Comparison of ENCODE assay signal across 29 cellular contexts in the genomic region with DNA sequence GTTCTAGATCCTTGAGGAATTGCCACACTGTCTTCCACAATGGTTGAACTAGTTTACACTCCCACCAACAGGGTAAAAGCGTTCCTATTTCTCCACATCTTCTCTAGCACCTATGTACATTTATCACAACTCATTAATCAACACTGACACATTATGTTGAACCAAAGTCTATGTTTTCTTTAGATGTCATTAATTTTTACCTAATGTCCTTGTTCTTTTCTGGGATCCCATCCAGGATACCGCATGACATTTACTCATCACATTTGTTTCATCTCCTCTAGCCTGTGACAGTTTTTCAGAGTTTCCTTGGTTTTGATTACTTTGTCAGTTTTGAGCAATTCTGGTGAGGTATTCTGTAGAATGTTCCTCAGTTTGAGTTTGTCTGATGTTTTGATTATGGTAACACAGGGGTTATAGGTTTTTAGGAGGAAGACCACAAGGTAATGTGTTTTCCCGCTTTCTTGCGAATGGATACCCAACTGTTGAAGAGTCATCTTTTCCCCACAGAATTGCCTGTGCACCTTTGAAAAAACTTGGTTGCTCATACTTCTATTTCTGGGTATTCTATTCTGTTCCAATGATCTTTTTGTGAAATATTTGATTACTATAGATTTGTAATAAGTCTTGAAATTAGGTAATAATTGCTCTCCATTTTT. TPM values are rescaled to one million over a fixed set of nuclear protein-coding genes. Genes with fewer than 3 reads are reported as not detected.
DNase-seq lines count a peak whose midpoint lies in the region; ATAC-seq, FAIRE-seq and TF ChIP-seq lines count a peak whose summit lies in the region.
"Had no signal": no experiment of that assay in that cellular context is flagged by ENCODE, and none has a peak within 500 bp of the region (broad histone marks: within the 10 kb centered on the region; RNA-seq: fewer than 3 reads in every experiment).

No MANE protein-coding gene starts in this region.

- no peak overlapping the region for H3K4me2 ChIP-seq in HepG2 (ENCODE audit: low read depth, low read length)
- H3K4me2 ChIP-seq: BLaER1 had no signal

- no peaks in the 10 kb centered on the region for H3K36me3 ChIP-seq in liver (ENCODE audit: control insufficient read depth in 4 of 4, insufficient read depth in 3 of 4, low read depth in 1 of 4, low read length in 3 of 4)
- no peaks in the 10 kb centered on the region for H3K36me3 ChIP-seq in HepG2 (replicated peaks in 1 of 2; ENCODE audit: control insufficient read depth in 1 of 2, insufficient read depth in 2 of 2, low read length in 2 of 2)
- H3K36me3 ChIP-seq in right lobe of liver: no peaks in the 10 kb centered on the region
- H3K36me3 ChIP-seq: BLaER1, MG63, SJSA1 had no signal

- peak; percentile 48 to 53 for TF ChIP-seq RAD21 in liver (IDR thresholded peaks at IDR 0.05)
- TF ChIP-seq RAD21 in HepG2 (CRISPR knock-in tag; IDR thresholded peaks at IDR 0.05): no peak

- no peaks in the 10 kb centered on the region for H4K20me1 ChIP-seq in HepG2 (ENCODE audit: insufficient read depth, low read length)
- H4K20me1 ChIP-seq: BLaER1 had no signal

- CTCF ChIA-PET in HepG2 (lab: Yijun Ruan, JAX; ENCODE audit: low intra/inter-chr PET ratio, low total read pairs): no interaction called here

- TF ChIP-seq CTCF in liver (IDR thresholded peaks at IDR 0.05; ENCODE audit: low read depth, low read length, missing input control) (no peak), HepG2 (CRISPR knock-in tag; IDR thresholded peaks at IDR 0.05) (no peak), right lobe of liver (IDR thresholded peaks at IDR 0.05) (no peak)

- no peak for ATAC-seq in HepG2
- ATAC-seq in right lobe of liver: peak; percentile 47 to 75 (median 60)
- ATAC-seq in GM18519 (IDR thresholded peaks at IDR 0.05; ENCODE audit: low FRiP score, unreplicated experiment): no peak
- no peak for ATAC-seq in HG03139 (IDR thresholded peaks at IDR 0.05; ENCODE audit: unreplicated experiment)
- no peak for ATAC-seq in HG03469 (IDR thresholded peaks at IDR 0.05; ENCODE audit: unreplicated experiment)
- ATAC-seq: PC-3 had no signal

- no peaks in the 10 kb centered on the region for H3K9me3 ChIP-seq in liver (ENCODE audit: control insufficient read depth in 4 of 4, low read length in 3 of 4)
- H3K9me3 ChIP-seq in HepG2 (ENCODE audit: low read length): no peaks in the 10 kb centered on the region
- no peaks in the 10 kb centered on the region for H3K9me3 ChIP-seq in right lobe of liver
- H3K9me3 ChIP-seq: BLaER1, MG63, SJSA1 had no signal

- H3K4me3 ChIP-seq in liver (ENCODE audit: low read depth in 1 of 3, low read length in 3 of 3): no peak overlapping the region
- no peak overlapping the region for H3K4me3 ChIP-seq in HepG2 (replicated peaks in 1 of 3; ENCODE audit: insufficient read depth in 1 of 3, low read depth in 2 of 3, low read length in 3 of 3)
- H3K4me3 ChIP-seq in right lobe of liver: no peak overlapping the region
- H3K4me3 ChIP-seq: BLaER1, MG63, SJSA1 had no signal

- no peak for DNase-seq in HepG2 (ENCODE audit: low spot score)
- DNase-seq in glomerular visceral epithelial cell (ENCODE audit: extremely low spot score): peak; percentile 67
- DNase-seq in right lobe of liver: no peak
- DNase-seq: CD4-positive, CD25-positive, alpha-beta regulatory T cell; GDM1; HCEC 1CT; KG1; MG63; NCI-H1694; NCI-H2029 treated with DMSO at 0.1 percent for 48 hours; NCI-H446 treated with DMSO at 0.1 percent for 48 hours; NCI-H526; NCI-H82; NK-92 treated with Interleukin-12 subunit alpha and Interleukin-12 subunit beta, amount 100 ng/mL, for 24 hours; PC-3; Right ventricle myocardium superior; RPMI8226 had no signal

- FAIRE-seq in HepG2 (lab: Jason Lieb, UNC): no peak
- FAIRE-seq: D721Med, GM12891, H1, HTR-8/SVneo had no signal

- 66% methylated on average over 4 of the region's 4 CpGs for WGBS in liver
- 44% methylated on average over 4 of the region's 4 CpGs for WGBS in HepG2 (ENCODE audit: low lambda C conversion rate)
- WGBS in right lobe of liver (ENCODE audit: insufficient coverage, low coverage, low lambda C conversion rate, missing lambda C conversion rate): 39% methylated on average over 4 of the region's 4 CpGs

- no peak for TF ChIP-seq POLR2A in HepG2 (IDR thresholded peaks at IDR 0.05; ENCODE audit: insufficient read depth in 1 of 2, low read depth in 2 of 2, low read length in 2 of 2)
- TF ChIP-seq POLR2A in right lobe of liver (IDR thresholded peaks at IDR 0.05): no peak

- no peak overlapping the region for H2AFZ ChIP-seq in HepG2 (ENCODE audit: low read length)

- H3K27ac ChIP-seq in liver (ENCODE audit: low read depth in 1 of 2, low read length in 2 of 2) (peak overlapping the region; percentile 71 to 83), HepG2 (ENCODE audit: extremely low read length, insufficient read depth, low read length) (no peak overlapping the region), right lobe of liver (peak overlapping the region in 2 of 3 donors; percentile 32 to 61)
- H3K27ac ChIP-seq: 22Rv1, BLaER1, SJSA1 had no signal

- no peak for TF ChIP-seq EP300 in HepG2 (IDR thresholded peaks at IDR 0.05; ENCODE audit: low read depth in 2 of 2, low read length in 2 of 2)
- no peak for TF ChIP-seq EP300 in HepG2 (CRISPR knock-in tag; IDR thresholded peaks at IDR 0.05; ENCODE audit: borderline replicate concordance)

- H3K9ac ChIP-seq in liver (ENCODE audit: low read depth in 1 of 2, low read length in 2 of 2): no peak overlapping the region
- H3K9ac ChIP-seq in HepG2 (ENCODE audit: insufficient read depth, low read depth, low read length): no peak overlapping the region
- H3K9ac ChIP-seq: BLaER1 had no signal

- H3K4me1 ChIP-seq in liver (ENCODE audit: control insufficient read depth in 4 of 4, insufficient read depth in 4 of 4, low read length in 3 of 4) (peaks cover 2 to 24% (median 16%) of the 10 kb centered on the region in 4 donors), HepG2 (ENCODE audit: insufficient read depth, low read length) (no peaks in the 10 kb centered on the region), right lobe of liver (peaks cover 0 to 27% (median 9%) of the 10 kb centered on the region in 4 donors)
- H3K4me1 ChIP-seq: BLaER1, SJSA1 had no signal

- intact Hi-C loops in HepG2 (cut with micrococcal nuclease; ENCODE audit: unreplicated experiment): no loop called here
- intact Hi-C loops in right lobe of liver (cut with DNase I): no loop called here

- no peaks in the 10 kb centered on the region for H3K79me2 ChIP-seq in HepG2 (ENCODE audit: insufficient read depth, low read length)

- in situ Hi-C loops in HepG2 (cut with HindIII; ENCODE audit: extremely low pct_ligation_motif_present, low pct_unique_long_range_greater_than_20kb): no loop called here

- BruUV-seq in HepG2 (replicated peaks; lab: Mats Ljungman, UMichigan): no TSS peak

- POLR2A ChIA-PET in HepG2 (lab: Yijun Ruan, JAX): no interaction called here

- H3K27me3 ChIP-seq in liver (ENCODE audit: control insufficient read depth in 4 of 4, insufficient read depth in 4 of 4, low read length in 3 of 4) (no peaks in the 10 kb centered on the region), HepG2 (ENCODE audit: control insufficient read depth in 1 of 2, insufficient read depth in 2 of 2, low read length in 2 of 2) (no peaks in the 10 kb centered on the region), right lobe of liver (no peaks in the 10 kb centered on the region)
- H3K27me3 ChIP-seq: BLaER1, MG63, SJSA1 had no signal

RNA-seq across cellular contexts. Expression of gene UGT1A9, which starts 3.0 kb away (rescaled TPM):
- total RNA-seq in liver (10 to 100 TPM in 1 of 2 donors, not detected in 1; 14.3 TPM), HepG2 (2016; rRNA removed; fragmentation: Illumina TruSeq; extraction: Trizol) (not detected in 2 replicates), right lobe of liver (100 to 1,000 TPM in 4 of 6 experiments, 10 to 100 TPM in 2; 91.6 to 365 (median 108) TPM)
- polyA plus RNA-seq in liver (10 to 100 TPM; 23.8 to 62.3 TPM), HepG2 (2011; rRNA removed) (0.07 TPM in 1 of 2 replicates, not detected in the other)
- total RNA-seq in HepG2 (2016; cell fraction: cytosol; rRNA removed; fragmentation: Illumina TruSeq; extraction: Trizol; ENCODE audit: low read depth): not detected in 2 replicates
- total RNA-seq in HepG2 (2016; cell fraction: insoluble cytoplasmic fraction; rRNA removed; fragmentation: Illumina TruSeq; extraction: Trizol): 0.06 TPM in 1 of 2 replicates, not detected in the other
- not detected in 2 replicates for total RNA-seq in HepG2 (2016; cell fraction: membrane; rRNA removed; fragmentation: Illumina TruSeq; extraction: Trizol)
- not detected in 2 replicates for total RNA-seq in HepG2 (2016; cell fraction: nucleus; rRNA removed; fragmentation: Illumina TruSeq; extraction: Trizol)
- polyA plus RNA-seq in HepG2 (2011; cell fraction: cytosol; rRNA removed): not detected in 2 replicates
- polyA plus RNA-seq in HepG2 (2011; cell fraction: nucleus; rRNA removed): not detected in 2 replicates
- not detected in 2 replicates for polyA plus RNA-seq in HepG2 (2012)
- not detected in 2 replicates for polyA plus RNA-seq in HepG2 (2016; cell fraction: cytosol; fragmentation: Illumina TruSeq; extraction: Trizol; ENCODE audit: low read depth)
- not detected in 2 replicates for polyA plus RNA-seq in HepG2 (2016; cell fraction: insoluble cytoplasmic fraction; fragmentation: Illumina TruSeq; extraction: Trizol; ENCODE audit: low read depth)
- not detected in 2 replicates for polyA plus RNA-seq in HepG2 (2016; cell fraction: membrane; fragmentation: Illumina TruSeq; extraction: Trizol; ENCODE audit: low read depth)
- polyA plus RNA-seq in HepG2 (2016; cell fraction: nucleus; fragmentation: Illumina TruSeq; extraction: Trizol; ENCODE audit: insufficient read depth, low read depth): not detected in 2 replicates
- polyA minus RNA-seq in HepG2 (2011; rRNA and poly(A)+ RNA removed; ENCODE audit: low replicate concordance): not detected in 2 replicates
- polyA minus RNA-seq in HepG2 (2011; cell fraction: cytosol; rRNA and poly(A)+ RNA removed): not detected in 2 replicates
- not detected in 2 replicates for polyA minus RNA-seq in HepG2 (2011; cell fraction: nucleus; rRNA and poly(A)+ RNA removed)
- total RNA-seq: CD4-positive, CD25-positive, alpha-beta regulatory T cell; H1; PC-3; Right ventricle myocardium superior; SJSA1 had no signal
- polyA plus RNA-seq: AG04450; CD4-positive, CD25-positive, alpha-beta regulatory T cell; H1 had no signal

RNA-seq across cellular contexts. Expression of gene UGT1A7, which starts 13.0 kb away (rescaled TPM):
- total RNA-seq in liver: 1 to 10 TPM in 1 of 2 donors, not detected in 1; 2.2 TPM
- under 1 TPM; 0.02 to 0.38 TPM for polyA plus RNA-seq in liver
- total RNA-seq in HepG2 (2016; rRNA removed; fragmentation: Illumina TruSeq; extraction: Trizol): not detected in 2 replicates
- total RNA-seq in HepG2 (2016; cell fraction: cytosol; rRNA removed; fragmentation: Illumina TruSeq; extraction: Trizol; ENCODE audit: low read depth): not detected in 2 replicates
- total RNA-seq in HepG2 (2016; cell fraction: insoluble cytoplasmic fraction; rRNA removed; fragmentation: Illumina TruSeq; extraction: Trizol): not detected in 2 replicates
- not detected in 2 replicates for total RNA-seq in HepG2 (2016; cell fraction: membrane; rRNA removed; fragmentation: Illumina TruSeq; extraction: Trizol)
- not detected in 2 replicates for total RNA-seq in HepG2 (2016; cell fraction: nucleus; rRNA removed; fragmentation: Illumina TruSeq; extraction: Trizol)
- polyA plus RNA-seq in HepG2 (2011; rRNA removed): not detected in 2 replicates
- polyA plus RNA-seq in HepG2 (2011; cell fraction: cytosol; rRNA removed): not detected in 2 replicates
- polyA plus RNA-seq in HepG2 (2011; cell fraction: nucleus; rRNA removed): not detected in 2 replicates
- polyA plus RNA-seq in HepG2 (2012): not detected in 2 replicates
- polyA plus RNA-seq in HepG2 (2016; cell fraction: cytosol; fragmentation: Illumina TruSeq; extraction: Trizol; ENCODE audit: low read depth): not detected in 2 replicates
- not detected in 2 replicates for polyA plus RNA-seq in HepG2 (2016; cell fraction: insoluble cytoplasmic fraction; fragmentation: Illumina TruSeq; extraction: Trizol; ENCODE audit: low read depth)
- not detected in 2 replicates for polyA plus RNA-seq in HepG2 (2016; cell fraction: membrane; fragmentation: Illumina TruSeq; extraction: Trizol; ENCODE audit: low read depth)
- not detected in 2 replicates for polyA plus RNA-seq in HepG2 (2016; cell fraction: nucleus; fragmentation: Illumina TruSeq; extraction: Trizol; ENCODE audit: insufficient read depth, low read depth)
- 0.51 TPM in 1 of 2 replicates, not detected in the other for polyA minus RNA-seq in HepG2 (2011; rRNA and poly(A)+ RNA removed; ENCODE audit: low replicate concordance)
- polyA minus RNA-seq in HepG2 (2011; cell fraction: cytosol; rRNA and poly(A)+ RNA removed): not detected in 2 replicates
- not detected in 2 replicates for polyA minus RNA-seq in HepG2 (2011; cell fraction: nucleus; rRNA and poly(A)+ RNA removed)
- total RNA-seq in right lobe of liver: 1 to 10 TPM; 1.3 to 6.9 (median 4.6) TPM
- total RNA-seq: CD4-positive, CD25-positive, alpha-beta regulatory T cell; H1; PC-3; Right ventricle myocardium superior; SJSA1 had no signal
- polyA plus RNA-seq: CD4-positive, CD25-positive, alpha-beta regulatory T cell; H1 had no signal

RNA-seq across cellular contexts. Expression of gene UGT1A6, which starts 24.0 kb away (rescaled TPM):
- 10 to 100 TPM in 1 of 2 donors, not detected in 1; 46.5 TPM for total RNA-seq in liver
- 100 to 1,000 TPM in 1 of 2 donors, 10 to 100 TPM in 1; 33.4 to 103 TPM for polyA plus RNA-seq in liver
- total RNA-seq in HepG2 (2016; rRNA removed; fragmentation: Illumina TruSeq; extraction: Trizol): not detected in 2 replicates
- not detected in 2 replicates for total RNA-seq in HepG2 (2016; cell fraction: cytosol; rRNA removed; fragmentation: Illumina TruSeq; extraction: Trizol; ENCODE audit: low read depth)
- total RNA-seq in HepG2 (2016; cell fraction: insoluble cytoplasmic fraction; rRNA removed; fragmentation: Illumina TruSeq; extraction: Trizol): 0.13 TPM in 1 of 2 replicates, not detected in the other
- not detected in 2 replicates for total RNA-seq in HepG2 (2016; cell fraction: membrane; rRNA removed; fragmentation: Illumina TruSeq; extraction: Trizol)
- total RNA-seq in HepG2 (2016; cell fraction: nucleus; rRNA removed; fragmentation: Illumina TruSeq; extraction: Trizol): 0.75 TPM in 1 of 2 replicates, not detected in the other
- polyA plus RNA-seq in HepG2 (2011; rRNA removed): 0.25 and 0.35 TPM in 2 replicates
- polyA plus RNA-seq in HepG2 (2011; cell fraction: cytosol; rRNA removed): 0.08 and 0.31 TPM in 2 replicates
- 0.73 TPM in 1 of 2 replicates, not detected in the other for polyA plus RNA-seq in HepG2 (2011; cell fraction: nucleus; rRNA removed)
- 0.97 and 1.5 TPM in 2 replicates for polyA plus RNA-seq in HepG2 (2012)
- polyA plus RNA-seq in HepG2 (2016; cell fraction: cytosol; fragmentation: Illumina TruSeq; extraction: Trizol; ENCODE audit: low read depth): not detected in 2 replicates
- not detected in 2 replicates for polyA plus RNA-seq in HepG2 (2016; cell fraction: insoluble cytoplasmic fraction; fragmentation: Illumina TruSeq; extraction: Trizol; ENCODE audit: low read depth)
- not detected in 2 replicates for polyA plus RNA-seq in HepG2 (2016; cell fraction: membrane; fragmentation: Illumina TruSeq; extraction: Trizol; ENCODE audit: low read depth)
- polyA plus RNA-seq in HepG2 (2016; cell fraction: nucleus; fragmentation: Illumina TruSeq; extraction: Trizol; ENCODE audit: insufficient read depth, low read depth): 0.75 and 0.81 TPM in 2 replicates
- 1.3 TPM in 1 of 2 replicates, not detected in the other for polyA minus RNA-seq in HepG2 (2011; rRNA and poly(A)+ RNA removed; ENCODE audit: low replicate concordance)
- not detected in 2 replicates for polyA minus RNA-seq in HepG2 (2011; cell fraction: cytosol; rRNA and poly(A)+ RNA removed)
- polyA minus RNA-seq in HepG2 (2011; cell fraction: nucleus; rRNA and poly(A)+ RNA removed): 0.77 and 0.99 TPM in 2 replicates
- 100 to 1,000 TPM in 4 of 6 experiments, 10 to 100 TPM in 2; 79.4 to 315 (median 139) TPM for total RNA-seq in right lobe of liver
- total RNA-seq: CD4-positive, CD25-positive, alpha-beta regulatory T cell; H1; SJSA1 had no signal
- polyA plus RNA-seq: AG04450; CD4-positive, CD25-positive, alpha-beta regulatory T cell; H1 had no signal

RNA-seq across cellular contexts. Expression of gene UGT1A10, which starts 32.5 kb away (rescaled TPM):
- total RNA-seq in liver (under 1 TPM in 1 of 2 donors, not detected in 1; 0.08 TPM), HepG2 (2016; rRNA removed; fragmentation: Illumina TruSeq; extraction: Trizol) (0.10 TPM in 1 of 2 replicates, not detected in the other), right lobe of liver (under 1 TPM in 1 of 6 experiments, not detected in 5; 0.11 TPM)
- polyA plus RNA-seq in liver (under 1 TPM in 1 of 2 donors, not detected in 1; 0.08 TPM), HepG2 (2011; rRNA removed) (0.07 TPM in 1 of 2 replicates, not detected in the other)
- total RNA-seq in HepG2 (2016; cell fraction: cytosol; rRNA removed; fragmentation: Illumina TruSeq; extraction: Trizol; ENCODE audit: low read depth): not detected in 2 replicates
- not detected in 2 replicates for total RNA-seq in HepG2 (2016; cell fraction: insoluble cytoplasmic fraction; rRNA removed; fragmentation: Illumina TruSeq; extraction: Trizol)
- not detected in 2 replicates for total RNA-seq in HepG2 (2016; cell fraction: membrane; rRNA removed; fragmentation: Illumina TruSeq; extraction: Trizol)
- total RNA-seq in HepG2 (2016; cell fraction: nucleus; rRNA removed; fragmentation: Illumina TruSeq; extraction: Trizol): not detected in 2 replicates
- polyA plus RNA-seq in HepG2 (2011; cell fraction: cytosol; rRNA removed): not detected in 2 replicates
- polyA plus RNA-seq in HepG2 (2011; cell fraction: nucleus; rRNA removed): not detected in 2 replicates
- not detected in 2 replicates for polyA plus RNA-seq in HepG2 (2012)
- polyA plus RNA-seq in HepG2 (2016; cell fraction: cytosol; fragmentation: Illumina TruSeq; extraction: Trizol; ENCODE audit: low read depth): not detected in 2 replicates
- not detected in 2 replicates for polyA plus RNA-seq in HepG2 (2016; cell fraction: insoluble cytoplasmic fraction; fragmentation: Illumina TruSeq; extraction: Trizol; ENCODE audit: low read depth)
- not detected in 2 replicates for polyA plus RNA-seq in HepG2 (2016; cell fraction: membrane; fragmentation: Illumina TruSeq; extraction: Trizol; ENCODE audit: low read depth)
- not detected in 2 replicates for polyA plus RNA-seq in HepG2 (2016; cell fraction: nucleus; fragmentation: Illumina TruSeq; extraction: Trizol; ENCODE audit: insufficient read depth, low read depth)
- not detected in 2 replicates for polyA minus RNA-seq in HepG2 (2011; rRNA and poly(A)+ RNA removed; ENCODE audit: low replicate concordance)
- not detected in 2 replicates for polyA minus RNA-seq in HepG2 (2011; cell fraction: cytosol; rRNA and poly(A)+ RNA removed)
- polyA minus RNA-seq in HepG2 (2011; cell fraction: nucleus; rRNA and poly(A)+ RNA removed): not detected in 2 replicates
- total RNA-seq: CD4-positive, CD25-positive, alpha-beta regulatory T cell; H1; PC-3; Right ventricle myocardium superior; SJSA1 had no signal
- polyA plus RNA-seq: AG04450; CD4-positive, CD25-positive, alpha-beta regulatory T cell; H1 had no signal

RNA-seq across cellular contexts. Expression of gene UGT1A5, which starts 44.0 kb away (rescaled TPM):
- total RNA-seq in liver (1 to 10 TPM in 1 of 2 donors, not detected in 1; 1.6 TPM), HepG2 (2016; rRNA removed; fragmentation: Illumina TruSeq; extraction: Trizol) (not detected in 2 replicates), right lobe of liver (10 to 100 TPM in 1 of 6 experiments, 1 to 10 TPM in 5; 1.3 to 10.0 (median 3.8) TPM)
- polyA plus RNA-seq in liver (1 to 10 TPM in 1 of 2 donors, under 1 TPM in 1; 0.14 to 1.8 TPM), HepG2 (2011; rRNA removed) (not detected in 2 replicates)
- not detected in 2 replicates for total RNA-seq in HepG2 (2016; cell fraction: cytosol; rRNA removed; fragmentation: Illumina TruSeq; extraction: Trizol; ENCODE audit: low read depth)
- total RNA-seq in HepG2 (2016; cell fraction: insoluble cytoplasmic fraction; rRNA removed; fragmentation: Illumina TruSeq; extraction: Trizol): not detected in 2 replicates
- total RNA-seq in HepG2 (2016; cell fraction: membrane; rRNA removed; fragmentation: Illumina TruSeq; extraction: Trizol): not detected in 2 replicates
- total RNA-seq in HepG2 (2016; cell fraction: nucleus; rRNA removed; fragmentation: Illumina TruSeq; extraction: Trizol): not detected in 2 replicates
- polyA plus RNA-seq in HepG2 (2011; cell fraction: cytosol; rRNA removed): not detected in 2 replicates
- polyA plus RNA-seq in HepG2 (2011; cell fraction: nucleus; rRNA removed): not detected in 2 replicates
- polyA plus RNA-seq in HepG2 (2012): not detected in 2 replicates
- not detected in 2 replicates for polyA plus RNA-seq in HepG2 (2016; cell fraction: cytosol; fragmentation: Illumina TruSeq; extraction: Trizol; ENCODE audit: low read depth)
- not detected in 2 replicates for polyA plus RNA-seq in HepG2 (2016; cell fraction: insoluble cytoplasmic fraction; fragmentation: Illumina TruSeq; extraction: Trizol; ENCODE audit: low read depth)
- not detected in 2 replicates for polyA plus RNA-seq in HepG2 (2016; cell fraction: membrane; fragmentation: Illumina TruSeq; extraction: Trizol; ENCODE audit: low read depth)
- not detected in 2 replicates for polyA plus RNA-seq in HepG2 (2016; cell fraction: nucleus; fragmentation: Illumina TruSeq; extraction: Trizol; ENCODE audit: insufficient read depth, low read depth)
- polyA minus RNA-seq in HepG2 (2011; rRNA and poly(A)+ RNA removed; ENCODE audit: low replicate concordance): 0.84 TPM in 1 of 2 replicates, not detected in the other
- polyA minus RNA-seq in HepG2 (2011; cell fraction: cytosol; rRNA and poly(A)+ RNA removed): not detected in 2 replicates
- polyA minus RNA-seq in HepG2 (2011; cell fraction: nucleus; rRNA and poly(A)+ RNA removed): not detected in 2 replicates
- total RNA-seq: CD4-positive, CD25-positive, alpha-beta regulatory T cell; H1; PC-3; Right ventricle myocardium superior; SJSA1 had no signal
- polyA plus RNA-seq: AG04450; CD4-positive, CD25-positive, alpha-beta regulatory T cell; H1 had no signal

Comparison
In these comparisons a context has a peak if more than half of its experiments do, and no peak if none do; other contexts are left out.
1. ATAC-seq: peak in right lobe of liver (4 of 4); none in HepG2 (single experiment), GM18519 (single experiment), HG03139 (single experiment) and HG03469 (single experiment).
2. RNA of gene UGT1A9, which starts 3.0 kb away (total RNA-seq): 91.6 to 365 TPM in right lobe of liver; 14.3 TPM in liver and 0.06 TPM in HepG2; every median in the first group is over 4 times any median in the second.